Comparison of ENCODE assay signal across 8 cellular contexts in genomic region chr2:38722271-38723115, GRCh38. TPM values are rescaled to one million over a fixed set of nuclear protein-coding genes. Genes with fewer than 3 reads are reported as not detected.
DNase-seq lines count a peak whose midpoint lies in the region; ATAC-seq and TF ChIP-seq lines count a peak whose summit lies in the region.

No MANE protein-coding gene starts in this region.

- ATAC-seq in HG02759 (IDR thresholded peaks at IDR 0.05; ENCODE audit: unreplicated experiment) (peak; percentile 69), sciatic nerve (no peak), HG03521 (IDR thresholded peaks at IDR 0.05; ENCODE audit: unreplicated experiment) (no peak)
- ATAC-seq in activated CD8-positive, alpha-beta T cell treated with anti-CD3 and anti-CD28 coated beads for 36 hours = peak; percentile 82
- ATAC-seq in natural killer cell treated with Interleukin-12 subunit alpha and Interleukin-12 subunit beta and Interleukin-15 and Interleukin-18, amount 100 ng/mL, for 72 hours = peak; percentile 83 to 90

- peak overlapping the region; percentile 54 for H3K4me3 Mint-ChIP-seq in activated CD8-positive, alpha-beta T cell treated with anti-CD3 and anti-CD28 coated beads for 36 hours
- peak overlapping the region; percentile 70 for H3K4me3 Mint-ChIP-seq in natural killer cell treated with Interleukin-12 subunit alpha and Interleukin-12 subunit beta and Interleukin-15 and Interleukin-18, amount 100 ng/mL, for 72 hours

- intact Hi-C loops in activated CD8-positive, alpha-beta T cell treated with anti-CD3 and anti-CD28 coated beads for 36 hours (cut with micrococcal nuclease) = loop anchor here (1.0 to 5.0 kb wide), 4 partner anchors 54 to 141 kb away; partner anchors contain the start of gene HNRNPLL
- intact Hi-C loops in sciatic nerve (cut with DNase I) = no loop called here

- peak overlapping the region; percentile 84 for H3K27ac Mint-ChIP-seq in activated CD8-positive, alpha-beta T cell treated with anti-CD3 and anti-CD28 coated beads for 36 hours
- H3K27ac Mint-ChIP-seq in natural killer cell treated with Interleukin-12 subunit alpha and Interleukin-12 subunit beta and Interleukin-15 and Interleukin-18, amount 100 ng/mL, for 72 hours = peak overlapping the region; percentile 78 to 91

- TF ChIP-seq CTCF in GM12865 (IDR thresholded peaks at IDR 0.05; ENCODE audit: insufficient read depth, low read depth, low read length, missing control alignments) = no peak
- no peak for TF ChIP-seq CTCF in activated CD8-positive, alpha-beta T cell treated with anti-CD3 and anti-CD28 coated beads for 36 hours (IDR thresholded peaks at IDR 0.05)

- H3K36me3 Mint-ChIP-seq in activated CD8-positive, alpha-beta T cell treated with anti-CD3 and anti-CD28 coated beads for 36 hours (ENCODE audit: low read depth) = peaks cover 31% of the 10 kb centered on the region
- peaks cover 9% of the 10 kb centered on the region for H3K36me3 Mint-ChIP-seq in natural killer cell treated with Interleukin-12 subunit alpha and Interleukin-12 subunit beta and Interleukin-15 and Interleukin-18, amount 100 ng/mL, for 72 hours

- H3K4me1 Mint-ChIP-seq in activated CD8-positive, alpha-beta T cell treated with anti-CD3 and anti-CD28 coated beads for 36 hours (ENCODE audit: low read depth) = peaks cover 57% of the 10 kb centered on the region
- peaks cover 37 to 39% of the 10 kb centered on the region in 2 donors for H3K4me1 Mint-ChIP-seq in natural killer cell treated with Interleukin-12 subunit alpha and Interleukin-12 subunit beta and Interleukin-15 and Interleukin-18, amount 100 ng/mL, for 72 hours (ENCODE audit: low read depth in 2 of 2)

- CTCF ChIA-PET in activated CD8-positive, alpha-beta T cell treated with anti-CD3 and anti-CD28 coated beads for 36 hours (lab: Charles Lee) = interaction anchor here (1.0 to 6.9 kb wide), 20 partner anchors 11 to 158 kb away, joined by 3 to 133 read pairs (median 4); no protein-coding TSS in a partner anchor

- H3K4me3 ChIP-seq in GM12865 (ENCODE audit: low read depth, low read length) = peak overlapping the region; percentile 7

- H3K9me3 Mint-ChIP-seq in activated CD8-positive, alpha-beta T cell treated with anti-CD3 and anti-CD28 coated beads for 36 hours = peaks cover 9% of the 10 kb centered on the region
- peaks cover 3% of the 10 kb centered on the region for H3K9me3 Mint-ChIP-seq in natural killer cell treated with Interleukin-12 subunit alpha and Interleukin-12 subunit beta and Interleukin-15 and Interleukin-18, amount 100 ng/mL, for 72 hours

- DNase-seq in GM12865 (ENCODE audit: low read depth) (peak; percentile 71), sciatic nerve (ENCODE audit: low spot score) (no peak), DMS53 treated with DMSO at 0.1 percent for 48 hours (lab: John Stamatoyannopoulos, UW; ENCODE audit: unreplicated experiment) (no peak), NCI-H146 (lab: John Stamatoyannopoulos, UW) (no peak)
- peak; percentile 86 for DNase-seq in activated CD8-positive, alpha-beta T cell treated with anti-CD3 and anti-CD28 coated beads for 36 hours
- peak; percentile 80 for DNase-seq in natural killer cell treated with Interleukin-12 subunit alpha and Interleukin-12 subunit beta and Interleukin-15 and Interleukin-18, amount 100 ng/mL, for 72 hours (ENCODE audit: low spot score)

- POLR2A ChIA-PET in activated CD8-positive, alpha-beta T cell treated with anti-CD3 and anti-CD28 coated beads for 36 hours (lab: Charles Lee) = interaction anchor here (0.8 to 3.6 kb wide), 12 partner anchors 14 to 127 kb away, joined by 3 to 29 read pairs (median 4); partner anchors contain the start of genes GALM and SRSF7

- no peaks in the 10 kb centered on the region for H3K27me3 Mint-ChIP-seq in activated CD8-positive, alpha-beta T cell treated with anti-CD3 and anti-CD28 coated beads for 36 hours
- no peaks in the 10 kb centered on the region for H3K27me3 Mint-ChIP-seq in natural killer cell treated with Interleukin-12 subunit alpha and Interleukin-12 subunit beta and Interleukin-15 and Interleukin-18, amount 100 ng/mL, for 72 hours

RNA-seq across cellular contexts. Expression of gene SRSF7, which starts 28.7 kb away (rescaled TPM):
- total RNA-seq in activated CD8-positive, alpha-beta T cell treated with anti-CD3 and anti-CD28 coated beads for 36 hours = 100 to 1,000 TPM; 320 to 333 TPM
- total RNA-seq in natural killer cell treated with Interleukin-12 subunit alpha and Interleukin-12 subunit beta and Interleukin-15 and Interleukin-18, amount 100 ng/mL, for 72 hours = 100 to 1,000 TPM; 238 to 389 TPM
- 121 TPM for total RNA-seq in sciatic nerve

RNA-seq across cellular contexts. Expression of gene GEMIN6, which starts 55.5 kb away (rescaled TPM):
- total RNA-seq in activated CD8-positive, alpha-beta T cell treated with anti-CD3 and anti-CD28 coated beads for 36 hours = 10 to 100 TPM; 30.2 to 33.4 TPM
- total RNA-seq in natural killer cell treated with Interleukin-12 subunit alpha and Interleukin-12 subunit beta and Interleukin-15 and Interleukin-18, amount 100 ng/mL, for 72 hours = 10 to 100 TPM; 16.4 to 23.1 TPM
- 9.6 TPM for total RNA-seq in sciatic nerve

RNA-seq across cellular contexts. Expression of gene GALM, which starts 56.6 kb away (rescaled TPM):
- 10 to 100 TPM; 38.3 to 40.6 TPM for total RNA-seq in activated CD8-positive, alpha-beta T cell treated with anti-CD3 and anti-CD28 coated beads for 36 hours
- 10 to 100 TPM; 19.9 to 50.0 TPM for total RNA-seq in natural killer cell treated with Interleukin-12 subunit alpha and Interleukin-12 subunit beta and Interleukin-15 and Interleukin-18, amount 100 ng/mL, for 72 hours
- total RNA-seq in sciatic nerve = 14.6 TPM

Comparison
In these comparisons a context has a peak if more than half of its experiments do, and no peak if none do; other contexts are left out.
1. DNase-seq: peak in GM12865 (single experiment), activated CD8-positive, alpha-beta T cell treated with anti-CD3 and anti-CD28 coated beads for 36 hours (single experiment) and natural killer cell treated with Interleukin-12 subunit alpha and Interleukin-12 subunit beta and Interleukin-15 and Interleukin-18, amount 100 ng/mL, for 72 hours (single experiment); none in sciatic nerve (single experiment), DMS53 treated with DMSO at 0.1 percent for 48 hours (single experiment) and NCI-H146 (single experiment).
2. ATAC-seq: peak in HG02759 (single experiment), activated CD8-positive, alpha-beta T cell treated with anti-CD3 and anti-CD28 coated beads for 36 hours (single experiment) and natural killer cell treated with Interleukin-12 subunit alpha and Interleukin-12 subunit beta and Interleukin-15 and Interleukin-18, amount 100 ng/mL, for 72 hours (2 of 2); none in sciatic nerve (single experiment) and HG03521 (single experiment).